Comparison of ENCODE assay signal across 8 cellular contexts in the genomic region with DNA sequence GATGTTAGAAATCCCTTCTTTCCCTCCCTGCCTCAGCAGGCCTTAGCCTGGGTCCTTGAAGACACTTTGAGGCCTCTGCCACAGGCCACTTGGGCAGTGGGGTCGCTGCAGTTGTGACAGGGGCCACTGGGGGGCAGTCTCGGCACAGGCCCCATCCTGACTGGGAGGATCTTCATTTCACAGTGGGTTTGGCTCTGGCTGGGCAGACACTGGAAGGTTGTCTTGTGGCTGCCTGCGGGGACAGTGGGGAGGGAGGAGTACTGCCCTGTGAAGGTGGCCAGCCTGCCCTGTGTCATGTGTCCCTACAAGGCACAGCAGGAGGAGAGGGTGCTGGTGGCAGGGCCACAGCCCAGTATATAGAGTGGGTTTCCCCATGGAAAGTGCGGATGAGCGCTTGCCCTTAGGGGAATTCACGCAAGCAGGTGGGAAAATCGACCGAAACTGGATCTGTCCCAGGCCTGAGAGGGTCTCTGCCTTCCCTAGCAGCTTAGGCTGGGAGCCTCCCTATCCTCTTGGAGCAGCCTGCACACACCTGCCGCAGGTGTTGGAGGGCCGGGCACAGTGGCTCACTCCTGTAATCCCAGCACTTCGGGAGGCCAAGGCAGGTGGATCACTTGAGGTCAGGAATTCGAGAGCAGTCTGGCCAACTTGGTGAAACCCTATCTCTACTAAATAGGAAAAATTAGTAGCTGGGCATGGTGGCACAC. TPM values are rescaled to one million over a fixed set of nuclear protein-coding genes. Genes with fewer than 3 reads are reported as not detected.
DNase-seq lines count a peak whose midpoint lies in the region; ATAC-seq and TF ChIP-seq lines count a peak whose summit lies in the region.

No MANE protein-coding gene starts in this region.

- H3K4me2 ChIP-seq in SU-DHL-6 (ENCODE audit: low read depth, low read length, poor library complexity, severe bottlenecking) (no peak overlapping the region), smooth muscle cell (no peak overlapping the region)

- no peaks in the 10 kb centered on the region for H3K79me2 ChIP-seq in SU-DHL-6 (ENCODE audit: insufficient read depth, low read length)
- H3K79me2 ChIP-seq in smooth muscle cell (ENCODE audit: low read depth): no peaks in the 10 kb centered on the region

- H3K4me3 ChIP-seq in SU-DHL-6 (ENCODE audit: insufficient read depth, low read length, poor library complexity, severe bottlenecking) (no peak overlapping the region), smooth muscle cell (no peak overlapping the region)

- H3F3A ChIP-seq in SU-DHL-6 (ENCODE audit: insufficient read depth) (no peaks in the 10 kb centered on the region), smooth muscle cell (ENCODE audit: low read depth) (no peaks in the 10 kb centered on the region)

- peaks cover 4% of the 10 kb centered on the region for H3K4me1 ChIP-seq in smooth muscle cell (ENCODE audit: low read depth)

- no peaks in the 10 kb centered on the region for H4K20me1 ChIP-seq in SU-DHL-6 (ENCODE audit: low read depth, low read length)
- H4K20me1 ChIP-seq in smooth muscle cell (ENCODE audit: low read depth): peaks cover 36% of the 10 kb centered on the region

- DNase-seq in D341Med (ENCODE audit: low spot score): peak; percentile 83
- peak; percentile 55 for DNase-seq in HT1080 (ENCODE audit: low read depth)
- DNase-seq in amniotic stem cell (lab: John Stamatoyannopoulos, UW): peak; percentile 4
- DNase-seq in left ventricle myocardium superior: peak; percentile 85
- DNase-seq in smooth muscle cell (lab: John Stamatoyannopoulos, UW; ENCODE audit: unreplicated experiment): peak; percentile 14

- peak; percentile 96 for ATAC-seq in left ventricle myocardium superior
- no peak for ATAC-seq in HG03039 (IDR thresholded peaks at IDR 0.05; ENCODE audit: unreplicated experiment)
- ATAC-seq in HG03159 (IDR thresholded peaks at IDR 0.05; ENCODE audit: unreplicated experiment): no peak

- intact Hi-C loops in left ventricle myocardium superior (cut with micrococcal nuclease): no loop called here

- H3K9me2 ChIP-seq in SU-DHL-6 (replicated peaks; ENCODE audit: insufficient read depth, low read length): no peaks in the 10 kb centered on the region

- H3K27me3 ChIP-seq in SU-DHL-6 (ENCODE audit: low read length): no peaks in the 10 kb centered on the region
- H3K27me3 ChIP-seq in smooth muscle cell (ENCODE audit: low read depth): no peaks in the 10 kb centered on the region

- no peak overlapping the region for H3K27ac ChIP-seq in SU-DHL-6 (ENCODE audit: low read depth, low read length)
- no peak overlapping the region for H3K27ac ChIP-seq in smooth muscle cell (ENCODE audit: low read depth)

- H3K36me3 ChIP-seq in SU-DHL-6 (ENCODE audit: low read length) (no peaks in the 10 kb centered on the region), smooth muscle cell (ENCODE audit: low read depth) (no peaks in the 10 kb centered on the region)

- H3K9ac ChIP-seq in SU-DHL-6 (ENCODE audit: low read length) (no peak overlapping the region), smooth muscle cell (ENCODE audit: low read depth) (no peak overlapping the region)

- H3K9me3 ChIP-seq in SU-DHL-6 (ENCODE audit: insufficient read depth, low read length) (no peaks in the 10 kb centered on the region), smooth muscle cell (replicated peaks; ENCODE audit: low read depth) (no peaks in the 10 kb centered on the region)

- TF ChIP-seq CTCF in SU-DHL-6 (IDR thresholded peaks at IDR 0.05; ENCODE audit: insufficient read depth, low read length, poor library complexity, severe bottlenecking): peak; percentile 92
- TF ChIP-seq CTCF in smooth muscle cell (IDR thresholded peaks at IDR 0.05; ENCODE audit: borderline replicate concordance, insufficient read depth, poor library complexity, severe bottlenecking): peak; percentile 90

- H2AFZ ChIP-seq in SU-DHL-6 (ENCODE audit: low read depth, low read length, severe bottlenecking) (no peak overlapping the region), smooth muscle cell (ENCODE audit: low read depth) (no peak overlapping the region)

- WGBS in smooth muscle cell (ENCODE audit: low lambda C conversion rate): 78% methylated on average over 12 of the region's 12 CpGs

RNA-seq across cellular contexts. Expression of a gene that starts 28.8 kb away (rescaled TPM):
- total RNA-seq in HT1080 (2014; rRNA removed; shearing (Covaris generic)): 40.1 and 44.1 TPM in 2 replicates
- 23.6 and 30.9 TPM in 2 replicates for polyA plus RNA-seq in HT1080 (2015; cell fraction: cytosol; rRNA removed)
- polyA plus RNA-seq in HT1080 (2015; cell fraction: nucleus; rRNA removed): 10.0 and 10.4 TPM in 2 replicates
- total RNA-seq in left ventricle myocardium superior (0.42 TPM), smooth muscle cell (5.3 and 6.7 TPM in 2 replicates)
- polyA plus RNA-seq in smooth muscle cell: 6.8 and 10.4 TPM in 2 replicates

RNA-seq across cellular contexts. Expression of a gene that starts 46.8 kb away (rescaled TPM):
- total RNA-seq in HT1080 (2014; rRNA removed; shearing (Covaris generic)): 6.3 and 10.1 TPM in 2 replicates
- polyA plus RNA-seq in HT1080 (2015; cell fraction: cytosol; rRNA removed): 4.2 and 5.0 TPM in 2 replicates
- polyA plus RNA-seq in HT1080 (2015; cell fraction: nucleus; rRNA removed): 9.8 and 14.4 TPM in 2 replicates
- 40.4 TPM for total RNA-seq in left ventricle myocardium superior
- total RNA-seq in smooth muscle cell: 21.4 and 27.7 TPM in 2 replicates
- 13.6 and 17.1 TPM in 2 replicates for polyA plus RNA-seq in smooth muscle cell

Comparison
In these comparisons a context has a peak if more than half of its experiments do, and no peak if none do; other contexts are left out.
1. DNase-seq: peak in every context shown above with its lines; median percentile 85 in left ventricle myocardium superior; 83 in D341Med; 55 in HT1080; 14 in smooth muscle cell; 4 in amniotic stem cell.